Comparison of ENCODE assay signal across 19 cellular contexts in the genomic region with DNA sequence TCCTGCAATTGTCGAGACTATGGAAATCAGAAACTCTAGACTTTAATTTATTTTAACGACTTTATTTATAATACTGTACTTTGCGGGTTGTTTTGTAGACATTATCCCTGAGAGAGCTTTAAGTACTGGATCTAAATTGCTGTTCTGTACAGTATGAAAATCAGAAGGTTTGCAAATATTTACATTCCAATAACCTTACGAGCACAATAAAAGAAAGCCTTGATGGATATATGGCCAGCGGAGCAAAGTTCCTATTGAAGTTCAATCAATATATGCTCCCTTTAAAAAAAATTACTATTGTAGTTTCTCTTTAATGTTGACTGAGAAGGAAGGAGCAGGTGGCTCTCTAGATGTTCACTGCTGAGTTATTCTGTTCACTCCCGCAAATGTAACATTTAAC.
DNase-seq lines count a peak whose midpoint lies in the region; ATAC-seq and TF ChIP-seq lines count a peak whose summit lies in the region.
"Had no signal": no experiment of that assay in that cellular context is flagged by ENCODE, and none has a peak within 500 bp of the region (broad histone marks: within the 10 kb centered on the region; RNA-seq: fewer than 3 reads in every experiment).

No MANE protein-coding gene starts in this region.

- DNase-seq in HuH-7 (ENCODE audit: low spot score) (peak; percentile 27), NCI-H1417 treated with DMSO at 0.1 percent for 48 hours (lab: John Stamatoyannopoulos, UW) (peak; percentile 97), NCI-H510A (lab: John Stamatoyannopoulos, UW) (peak; percentile 1), hepatocyte (ENCODE audit: low spot score) (no peak), GOT3 (lab: John Stamatoyannopoulos, UW) (no peak)
- DNase-seq in activated CD4-positive, alpha-beta T cell treated with anti-CD3 and anti-CD28 coated beads, Interleukin-2, amount 50 U/mL, for 1 hour, result no peak
- DNase-seq: activated CD4-positive, CD25-positive, alpha-beta regulatory T cell treated with anti-CD3 and anti-CD28 coated beads, Interleukin-2, amount 50 U/mL, for 72 hours; activated effector memory CD4-positive, alpha-beta T cell treated with anti-CD3 and anti-CD28 coated beads, Interleukin-2, amount 50 U/mL, for 16 hours; activated naive CD8-positive, alpha-beta T cell treated with anti-CD3 and anti-CD28 coated beads, Interleukin-2, amount 50 U/mL, for 24 hours; body of pancreas; heart left ventricle; MG63; transverse colon had no signal

- H3K36me3 ChIP-seq in hepatocyte (replicated peaks; ENCODE audit: insufficient read depth, low read depth), result no peaks in the 10 kb centered on the region
- H3K36me3 ChIP-seq: heart left ventricle, MG63, neutrophil, SJSA1, transverse colon had no signal

- no peak for ATAC-seq in GM19035 (IDR thresholded peaks at IDR 0.05; ENCODE audit: unreplicated experiment)
- ATAC-seq: activated naive CD8-positive, alpha-beta T cell treated with anti-CD3 and anti-CD28 coated beads, Interleukin-2, amount 50 U/mL, for 24 hours; body of pancreas; heart left ventricle; K562; Panc1 had no signal

- 51% methylated on average over 6 of the region's 6 CpGs for WGBS in hepatocyte (ENCODE audit: low lambda C conversion rate, missing lambda C conversion rate)

- H3K9me3 ChIP-seq in hepatocyte (ENCODE audit: low read depth), result no peaks in the 10 kb centered on the region
- H3K9me3 ChIP-seq: body of pancreas, heart left ventricle, MG63, neutrophil, SJSA1, transverse colon had no signal

- H3K27me3 ChIP-seq in hepatocyte, result no peaks in the 10 kb centered on the region
- H3K27me3 ChIP-seq: body of pancreas, heart left ventricle, MG63, neutrophil, SJSA1, transverse colon had no signal

- H3K4me2 ChIP-seq in hepatocyte, result peak overlapping the region; percentile 38

- no peak overlapping the region for H3K27ac ChIP-seq in hepatocyte
- H3K27ac ChIP-seq: body of pancreas, C4-2B, heart left ventricle, neutrophil, SJSA1, transverse colon had no signal

- no peak for TF ChIP-seq CTCF in hepatocyte (IDR thresholded peaks at IDR 0.05; ENCODE audit: poor library complexity)

- peaks cover 16% of the 10 kb centered on the region for H3K4me1 ChIP-seq in hepatocyte (ENCODE audit: insufficient read depth)
- H3K4me1 ChIP-seq: body of pancreas, heart left ventricle, SJSA1 had no signal

- no peaks in the 10 kb centered on the region for H3K79me2 ChIP-seq in hepatocyte

- H3K9me2 ChIP-seq in hepatocyte (replicated peaks; ENCODE audit: insufficient read depth), result no peaks in the 10 kb centered on the region

- H4K20me1 ChIP-seq in hepatocyte (ENCODE audit: insufficient read depth, poor library complexity, severe bottlenecking), result no peaks in the 10 kb centered on the region

- H2AFZ ChIP-seq in hepatocyte, result no peak overlapping the region

- H3K4me3 ChIP-seq in hepatocyte, result no peak overlapping the region
- H3K4me3 ChIP-seq: body of pancreas, heart left ventricle, K562, MG63, SJSA1, transverse colon had no signal

Comparison
In these comparisons a context has a peak if more than half of its experiments do, and no peak if none do; other contexts are left out.
1. DNase-seq: peak in HuH-7 (single experiment), NCI-H1417 treated with DMSO at 0.1 percent for 48 hours (single experiment) and NCI-H510A (single experiment); none in hepatocyte (single experiment), GOT3 (single experiment) and activated CD4-positive, alpha-beta T cell treated with anti-CD3 and anti-CD28 coated beads, Interleukin-2, amount 50 U/mL, for 1 hour (single experiment).